ENCODE assay signal across 8 cellular contexts in genomic region chr9:105881654-105882349, GRCh38.
DNase-seq lines count a peak whose midpoint lies in the region; ATAC-seq and TF ChIP-seq lines count a peak whose summit lies in the region.

No MANE protein-coding gene starts in this region.

- H3K4me3 Mint-ChIP-seq in activated naive CD8-positive, alpha-beta T cell treated with anti-CD3 and anti-CD28 coated beads for 36 hours: no peak overlapping the region

- no peak overlapping the region for H3K4me2 ChIP-seq in MM.1S (ENCODE audit: low read depth, low read length)

- H3K27ac Mint-ChIP-seq in activated naive CD8-positive, alpha-beta T cell treated with anti-CD3 and anti-CD28 coated beads for 36 hours: no peak overlapping the region

- no peak overlapping the region for H3K9ac ChIP-seq in MM.1S (ENCODE audit: low read length)

- peaks cover 6% of the 10 kb centered on the region for H3K27me3 Mint-ChIP-seq in activated naive CD8-positive, alpha-beta T cell treated with anti-CD3 and anti-CD28 coated beads for 36 hours

- DNase-seq in ELF-1 (ENCODE audit: low read depth, low spot score) (peak; percentile 79), MM.1S (peak; percentile 81), left ventricle myocardium superior (peak; percentile 67), skeletal muscle cell (ENCODE audit: low read depth) (peak; percentile 2)
- DNase-seq in activated naive CD8-positive, alpha-beta T cell treated with anti-CD3 and anti-CD28 coated beads for 36 hours: peak; percentile 43

- H3K36me3 Mint-ChIP-seq in activated naive CD8-positive, alpha-beta T cell treated with anti-CD3 and anti-CD28 coated beads for 36 hours: peaks cover 2% of the 10 kb centered on the region

- H3K4me3 ChIP-seq in MM.1S (ENCODE audit: low read length) (no peak overlapping the region), skeletal muscle cell (ENCODE audit: low read depth, low read length) (no peak overlapping the region)

- no peaks in the 10 kb centered on the region for H3K36me3 ChIP-seq in MM.1S (replicated peaks; ENCODE audit: insufficient read depth, low read length)

- no peaks in the 10 kb centered on the region for H3K27me3 ChIP-seq in MM.1S (replicated peaks; ENCODE audit: insufficient read depth, low read length)

- H3K79me2 ChIP-seq in MM.1S (ENCODE audit: low read length): no peaks in the 10 kb centered on the region

- H3K4me1 ChIP-seq in MM.1S (ENCODE audit: low read length): peaks cover 15% of the 10 kb centered on the region

- no peaks in the 10 kb centered on the region for H3K9me3 Mint-ChIP-seq in activated naive CD8-positive, alpha-beta T cell treated with anti-CD3 and anti-CD28 coated beads for 36 hours

- H3F3A ChIP-seq in MM.1S (ENCODE audit: insufficient read depth, low read length): no peaks in the 10 kb centered on the region

- intact Hi-C loops in left ventricle myocardium superior (cut with micrococcal nuclease): no loop called here

- no peaks in the 10 kb centered on the region for H3K9me2 ChIP-seq in MM.1S (replicated peaks; ENCODE audit: insufficient read depth, low read length)

- H3K4me1 Mint-ChIP-seq in activated naive CD8-positive, alpha-beta T cell treated with anti-CD3 and anti-CD28 coated beads for 36 hours: peaks cover 13% of the 10 kb centered on the region

- peak; percentile 41 for ATAC-seq in GM21737 (IDR thresholded peaks at IDR 0.05; ENCODE audit: unreplicated experiment)
- ATAC-seq in SK-N-SH treated with all-trans-retinoic acid at 6 μM for 48 hours: peak; percentile 75
- ATAC-seq in left ventricle myocardium superior: peak; percentile 71
- no peak for ATAC-seq in GM21447 (IDR thresholded peaks at IDR 0.05; ENCODE audit: unreplicated experiment)

- no peaks in the 10 kb centered on the region for H3K9me3 ChIP-seq in MM.1S (replicated peaks; ENCODE audit: insufficient read depth, low read length)

- H2AFZ ChIP-seq in MM.1S (ENCODE audit: low read length): no peak overlapping the region

- no peaks in the 10 kb centered on the region for H4K20me1 ChIP-seq in MM.1S (ENCODE audit: insufficient read depth, low read length)

- no peak overlapping the region for H3K27ac ChIP-seq in MM.1S (ENCODE audit: low read length)

- TF ChIP-seq CTCF in MM.1S (IDR thresholded peaks at IDR 0.05; ENCODE audit: low read length): peak; percentile 96

TF ChIP-seq in SK-N-SH treated with all-trans-retinoic acid at 6 μM for 48 hours, 23 proteins besides CTCF, POLR2A, EP300 and RAD21:
- TF ChIP-seq ZFP3 (CRISPR knock-in tag; IDR thresholded peaks at IDR 0.05) (no peak), ISL1 (CRISPR knock-in tag; IDR thresholded peaks at IDR 0.05) (no peak), RARB (CRISPR knock-in tag; IDR thresholded peaks at IDR 0.05) (no peak), GLIS3 (CRISPR knock-in tag; IDR thresholded peaks at IDR 0.05) (no peak), POU6F1 (CRISPR knock-in tag; IDR thresholded peaks at IDR 0.05; ENCODE audit: borderline replicate concordance, low read depth) (no peak)

Comparison
In these comparisons a context has a peak if more than half of its experiments do, and no peak if none do; other contexts are left out.
1. DNase-seq: peak in every context shown above with its lines; median percentile 81 in MM.1S; 79 in ELF-1; 67 in left ventricle myocardium superior; 43 in activated naive CD8-positive, alpha-beta T cell treated with anti-CD3 and anti-CD28 coated beads for 36 hours; 2 in skeletal muscle cell.